28 cellular contexts compared by ENCODE assay signal in genomic region chr13:29977721-29978120, GRCh38.
"Had no signal": no experiment of that assay in that cellular context is flagged by ENCODE, and none has a peak within 500 bp of the region (broad histone marks: within the 10 kb centered on the region; RNA-seq: fewer than 3 reads in every experiment).

No MANE protein-coding gene starts in this region.

- H3K4me3 Mint-ChIP-seq: naive thymus-derived CD4-positive, alpha-beta T cell; natural killer cell treated with Interleukin-12 subunit alpha and Interleukin-12 subunit beta and Interleukin-15 and Interleukin-18, amount 100 ng/mL, for 72 hours; stimulated activated naive CD8-positive, alpha-beta T cell treated with anti-CD3 and anti-CD28 coated beads, Interleukin-15, Interleukin-2, amounts not matched to agents 100 ng/mL and 50 ng/mL, for 24 hours had no signal

- H3K4me1 ChIP-seq: left lung, lower lobe of right lung, pancreas, prostate gland, suprapubic skin, tibial artery, upper lobe of right lung had no signal

- H3K27me3 ChIP-seq: left lung, pancreas, suprapubic skin, tibial artery, upper lobe of right lung had no signal

- H3K27ac Mint-ChIP-seq: immature natural killer cell; naive thymus-derived CD4-positive, alpha-beta T cell; natural killer cell treated with Interleukin-12 subunit alpha and Interleukin-12 subunit beta and Interleukin-15 and Interleukin-18, amount 100 ng/mL, for 72 hours; stimulated activated naive CD8-positive, alpha-beta T cell treated with anti-CD3 and anti-CD28 coated beads, Interleukin-15, Interleukin-2, amounts not matched to agents 100 ng/mL and 50 ng/mL, for 24 hours had no signal

- H3K27me3 Mint-ChIP-seq: stimulated activated naive CD8-positive, alpha-beta T cell treated with anti-CD3 and anti-CD28 coated beads, Interleukin-15, Interleukin-2, amounts not matched to agents 100 ng/mL and 50 ng/mL, for 24 hours had no signal

- ATAC-seq: left colon; left lung; lower lobe of right lung; mucosa of descending colon; naive thymus-derived CD4-positive, alpha-beta T cell; natural killer cell treated with Interleukin-12 subunit alpha and Interleukin-12 subunit beta and Interleukin-15 and Interleukin-18, amount 100 ng/mL, for 72 hours; pancreas; right cardiac atrium; sciatic nerve; upper lobe of right lung had no signal

- DNase-seq: hypothalamus; immature natural killer cell; kidney; left colon; left lung; lower lobe of right lung; midbrain; mucosa of descending colon; naive thymus-derived CD4-positive, alpha-beta T cell; pancreas; posterior cingulate gyrus; retina; right cardiac atrium; stimulated activated CD4-positive, alpha-beta T cell treated with anti-CD3 and anti-CD28 coated beads, Interleukin-12 subunit alpha, Interleukin-12 subunit beta, amount 100 ng/mL, for 4 hours; stimulated activated CD4-positive, alpha-beta T cell treated with anti-CD3 and anti-CD28 coated beads, Interleukin-15, amount 100 ng/mL, for 24 hours; stimulated activated CD4-positive, alpha-beta T cell treated with anti-CD3 and anti-CD28 coated beads, Interleukin-2, amount 100 ng/mL, for 24 hours; stimulated activated CD4-positive, alpha-beta T cell treated with anti-CD3 and anti-CD28 coated beads, Interleukin-4, amount 100 ng/mL, for 1 hour; stimulated activated naive CD4-positive, alpha-beta T cell; tibial artery; trophoblast cell; upper lobe of right lung had no signal

- H3K36me3 ChIP-seq: left lung, lower lobe of right lung, pancreas, prostate gland, suprapubic skin, thoracic aorta, tibial artery, upper lobe of right lung had no signal

- H3K27ac ChIP-seq: left lung, lower lobe of right lung, pancreas, prostate gland, skin epidermis, suprapubic skin, thoracic aorta, tibial artery, upper lobe of right lung had no signal

- H3K9me3 ChIP-seq: left lung, lower lobe of right lung, mucosa of descending colon, pancreas, prostate gland, suprapubic skin, thoracic aorta, tibial artery, upper lobe of right lung had no signal

- H3K4me3 ChIP-seq: left lung, lower lobe of right lung, mucosa of descending colon, pancreas, prostate gland, skin epidermis, suprapubic skin, thoracic aorta, tibial artery, upper lobe of right lung had no signal

- H3K9me3 Mint-ChIP-seq: immature natural killer cell; natural killer cell treated with Interleukin-12 subunit alpha and Interleukin-12 subunit beta and Interleukin-15 and Interleukin-18, amount 100 ng/mL, for 72 hours had no signal

- H3K36me3 Mint-ChIP-seq: immature natural killer cell; natural killer cell treated with Interleukin-12 subunit alpha and Interleukin-12 subunit beta and Interleukin-15 and Interleukin-18, amount 100 ng/mL, for 72 hours had no signal
